ENCODE assay signal across 1 cellular context in the genomic region with DNA sequence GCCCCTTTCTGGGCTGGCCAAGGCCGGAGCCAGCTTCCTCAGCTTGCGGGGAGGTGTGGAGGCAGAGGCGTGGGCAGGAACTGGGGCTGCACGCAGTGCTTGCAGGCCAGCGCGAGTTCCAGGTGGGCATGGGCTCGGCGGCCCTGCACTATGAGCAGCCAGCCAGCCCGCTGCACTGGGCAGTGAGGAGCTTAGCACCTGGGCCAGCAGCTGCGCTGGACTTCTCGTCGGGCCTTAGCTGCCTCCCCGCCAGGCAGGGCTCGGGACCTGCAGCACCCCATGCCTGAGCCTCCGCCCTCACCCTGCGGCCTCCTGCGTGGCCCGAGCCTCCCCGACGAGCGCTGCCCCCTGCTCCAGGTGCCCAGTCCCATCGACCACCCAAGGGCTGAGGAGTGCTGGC.
TF ChIP-seq lines count a peak whose summit lies in the region.

No MANE protein-coding gene starts in this region.

TF ChIP-seq in WTC11, 78 proteins besides CTCF, POLR2A, EP300 and RAD21 (continued from another document):
- TF ChIP-seq, protein P1, sequence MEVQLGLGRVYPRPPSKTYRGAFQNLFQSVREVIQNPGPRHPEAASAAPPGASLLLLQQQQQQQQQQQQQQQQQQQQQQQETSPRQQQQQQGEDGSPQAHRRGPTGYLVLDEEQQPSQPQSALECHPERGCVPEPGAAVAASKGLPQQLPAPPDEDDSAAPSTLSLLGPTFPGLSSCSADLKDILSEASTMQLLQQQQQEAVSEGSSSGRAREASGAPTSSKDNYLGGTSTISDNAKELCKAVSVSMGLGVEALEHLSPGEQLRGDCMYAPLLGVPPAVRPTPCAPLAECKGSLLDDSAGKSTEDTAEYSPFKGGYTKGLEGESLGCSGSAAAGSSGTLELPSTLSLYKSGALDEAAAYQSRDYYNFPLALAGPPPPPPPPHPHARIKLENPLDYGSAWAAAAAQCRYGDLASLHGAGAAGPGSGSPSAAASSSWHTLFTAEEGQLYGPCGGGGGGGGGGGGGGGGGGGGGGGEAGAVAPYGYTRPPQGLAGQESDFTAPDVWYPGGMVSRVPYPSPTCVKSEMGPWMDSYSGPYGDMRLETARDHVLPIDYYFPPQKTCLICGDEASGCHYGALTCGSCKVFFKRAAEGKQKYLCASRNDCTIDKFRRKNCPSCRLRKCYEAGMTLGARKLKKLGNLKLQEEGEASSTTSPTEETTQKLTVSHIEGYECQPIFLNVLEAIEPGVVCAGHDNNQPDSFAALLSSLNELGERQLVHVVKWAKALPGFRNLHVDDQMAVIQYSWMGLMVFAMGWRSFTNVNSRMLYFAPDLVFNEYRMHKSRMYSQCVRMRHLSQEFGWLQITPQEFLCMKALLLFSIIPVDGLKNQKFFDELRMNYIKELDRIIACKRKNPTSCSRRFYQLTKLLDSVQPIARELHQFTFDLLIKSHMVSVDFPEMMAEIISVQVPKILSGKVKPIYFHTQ (CRISPR knock-in tag; IDR thresholded peaks at IDR 0.05): no peak
- no peak for TF ChIP-seq ATF1 (CRISPR knock-in tag; IDR thresholded peaks at IDR 0.05)
- TF ChIP-seq, protein P2, sequence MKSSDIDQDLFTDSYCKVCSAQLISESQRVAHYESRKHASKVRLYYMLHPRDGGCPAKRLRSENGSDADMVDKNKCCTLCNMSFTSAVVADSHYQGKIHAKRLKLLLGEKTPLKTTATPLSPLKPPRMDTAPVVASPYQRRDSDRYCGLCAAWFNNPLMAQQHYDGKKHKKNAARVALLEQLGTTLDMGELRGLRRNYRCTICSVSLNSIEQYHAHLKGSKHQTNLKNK (CRISPR knock-in tag; IDR thresholded peaks at IDR 0.05): no peak
- no peak for TF ChIP-seq FOXK1 (CRISPR knock-in tag; IDR thresholded peaks at IDR 0.05)
- TF ChIP-seq, protein P3, sequence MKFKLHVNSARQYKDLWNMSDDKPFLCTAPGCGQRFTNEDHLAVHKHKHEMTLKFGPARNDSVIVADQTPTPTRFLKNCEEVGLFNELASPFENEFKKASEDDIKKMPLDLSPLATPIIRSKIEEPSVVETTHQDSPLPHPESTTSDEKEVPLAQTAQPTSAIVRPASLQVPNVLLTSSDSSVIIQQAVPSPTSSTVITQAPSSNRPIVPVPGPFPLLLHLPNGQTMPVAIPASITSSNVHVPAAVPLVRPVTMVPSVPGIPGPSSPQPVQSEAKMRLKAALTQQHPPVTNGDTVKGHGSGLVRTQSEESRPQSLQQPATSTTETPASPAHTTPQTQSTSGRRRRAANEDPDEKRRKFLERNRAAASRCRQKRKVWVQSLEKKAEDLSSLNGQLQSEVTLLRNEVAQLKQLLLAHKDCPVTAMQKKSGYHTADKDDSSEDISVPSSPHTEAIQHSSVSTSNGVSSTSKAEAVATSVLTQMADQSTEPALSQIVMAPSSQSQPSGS (CRISPR knock-in tag; IDR thresholded peaks at IDR 0.05; ENCODE audit: borderline replicate concordance, low read depth): no peak
- no peak for TF ChIP-seq NR1H2 (CRISPR knock-in tag; IDR thresholded peaks at IDR 0.05)
- no peak for TF ChIP-seq ZNF138 (CRISPR knock-in tag; conservative IDR thresholded peaks at IDR 0.05)
- TF ChIP-seq, protein P4, sequence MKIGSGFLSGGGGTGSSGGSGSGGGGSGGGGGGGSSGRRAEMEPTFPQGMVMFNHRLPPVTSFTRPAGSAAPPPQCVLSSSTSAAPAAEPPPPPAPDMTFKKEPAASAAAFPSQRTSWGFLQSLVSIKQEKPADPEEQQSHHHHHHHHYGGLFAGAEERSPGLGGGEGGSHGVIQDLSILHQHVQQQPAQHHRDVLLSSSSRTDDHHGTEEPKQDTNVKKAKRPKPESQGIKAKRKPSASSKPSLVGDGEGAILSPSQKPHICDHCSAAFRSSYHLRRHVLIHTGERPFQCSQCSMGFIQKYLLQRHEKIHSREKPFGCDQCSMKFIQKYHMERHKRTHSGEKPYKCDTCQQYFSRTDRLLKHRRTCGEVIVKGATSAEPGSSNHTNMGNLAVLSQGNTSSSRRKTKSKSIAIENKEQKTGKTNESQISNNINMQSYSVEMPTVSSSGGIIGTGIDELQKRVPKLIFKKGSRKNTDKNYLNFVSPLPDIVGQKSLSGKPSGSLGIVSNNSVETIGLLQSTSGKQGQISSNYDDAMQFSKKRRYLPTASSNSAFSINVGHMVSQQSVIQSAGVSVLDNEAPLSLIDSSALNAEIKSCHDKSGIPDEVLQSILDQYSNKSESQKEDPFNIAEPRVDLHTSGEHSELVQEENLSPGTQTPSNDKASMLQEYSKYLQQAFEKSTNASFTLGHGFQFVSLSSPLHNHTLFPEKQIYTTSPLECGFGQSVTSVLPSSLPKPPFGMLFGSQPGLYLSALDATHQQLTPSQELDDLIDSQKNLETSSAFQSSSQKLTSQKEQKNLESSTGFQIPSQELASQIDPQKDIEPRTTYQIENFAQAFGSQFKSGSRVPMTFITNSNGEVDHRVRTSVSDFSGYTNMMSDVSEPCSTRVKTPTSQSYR (CRISPR knock-in tag; IDR thresholded peaks at IDR 0.05): no peak
- TF ChIP-seq ZNF416 (CRISPR knock-in tag; IDR thresholded peaks at IDR 0.05): no peak
- no peak for TF ChIP-seq NFYB (CRISPR knock-in tag; conservative IDR thresholded peaks at IDR 0.05; ENCODE audit: low read depth)
- TF ChIP-seq ETV6 (CRISPR knock-in tag; IDR thresholded peaks at IDR 0.05): no peak
- TF ChIP-seq, protein P5, sequence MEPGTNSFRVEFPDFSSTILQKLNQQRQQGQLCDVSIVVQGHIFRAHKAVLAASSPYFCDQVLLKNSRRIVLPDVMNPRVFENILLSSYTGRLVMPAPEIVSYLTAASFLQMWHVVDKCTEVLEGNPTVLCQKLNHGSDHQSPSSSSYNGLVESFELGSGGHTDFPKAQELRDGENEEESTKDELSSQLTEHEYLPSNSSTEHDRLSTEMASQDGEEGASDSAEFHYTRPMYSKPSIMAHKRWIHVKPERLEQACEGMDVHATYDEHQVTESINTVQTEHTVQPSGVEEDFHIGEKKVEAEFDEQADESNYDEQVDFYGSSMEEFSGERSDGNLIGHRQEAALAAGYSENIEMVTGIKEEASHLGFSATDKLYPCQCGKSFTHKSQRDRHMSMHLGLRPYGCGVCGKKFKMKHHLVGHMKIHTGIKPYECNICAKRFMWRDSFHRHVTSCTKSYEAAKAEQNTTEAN (CRISPR knock-in tag; IDR thresholded peaks at IDR 0.05): no peak
- TF ChIP-seq, protein P6, sequence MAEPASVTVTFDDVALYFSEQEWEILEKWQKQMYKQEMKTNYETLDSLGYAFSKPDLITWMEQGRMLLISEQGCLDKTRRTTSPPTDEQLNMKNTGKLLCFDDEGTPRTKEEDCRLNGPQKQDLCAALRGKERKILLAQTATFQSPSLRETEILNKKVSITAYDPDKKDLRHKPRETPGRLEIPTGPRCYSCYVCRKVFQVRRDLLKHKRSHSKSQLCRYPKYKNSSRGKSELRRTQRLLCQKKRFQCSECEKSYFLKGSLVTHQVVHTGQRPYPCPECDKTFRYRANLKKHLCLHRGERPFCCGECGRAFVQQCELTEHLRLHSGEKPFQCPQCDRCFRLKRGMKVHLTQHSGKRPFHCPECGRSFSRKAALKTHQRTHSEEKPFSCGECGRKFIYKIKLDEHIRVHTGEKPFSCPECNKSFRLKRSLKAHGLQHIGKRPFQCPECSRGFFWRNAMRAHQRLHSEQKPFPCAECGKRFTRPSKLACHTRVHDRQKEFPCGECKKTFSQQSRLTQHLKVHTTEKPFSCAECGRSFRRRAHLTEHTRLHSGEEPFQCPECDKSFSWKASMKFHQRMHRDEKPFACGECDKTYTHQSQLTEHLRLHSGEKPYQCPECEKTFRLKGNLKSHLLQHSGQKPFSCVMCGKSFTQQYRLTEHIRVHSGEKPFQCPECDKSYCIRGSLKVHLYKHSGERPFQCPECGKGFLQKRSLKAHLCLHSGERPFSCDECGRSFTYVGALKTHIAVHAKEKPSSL (CRISPR knock-in tag; conservative IDR thresholded peaks at IDR 0.05): no peak
- TF ChIP-seq ZBTB21 (CRISPR knock-in tag; IDR thresholded peaks at IDR 0.05; ENCODE audit: borderline replicate concordance): no peak
- TF ChIP-seq, protein P7, sequence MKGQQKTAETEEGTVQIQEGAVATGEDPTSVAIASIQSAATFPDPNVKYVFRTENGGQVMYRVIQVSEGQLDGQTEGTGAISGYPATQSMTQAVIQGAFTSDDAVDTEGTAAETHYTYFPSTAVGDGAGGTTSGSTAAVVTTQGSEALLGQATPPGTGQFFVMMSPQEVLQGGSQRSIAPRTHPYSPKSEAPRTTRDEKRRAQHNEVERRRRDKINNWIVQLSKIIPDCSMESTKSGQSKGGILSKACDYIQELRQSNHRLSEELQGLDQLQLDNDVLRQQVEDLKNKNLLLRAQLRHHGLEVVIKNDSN (CRISPR knock-in tag; IDR thresholded peaks at IDR 0.05): no peak
- no peak for TF ChIP-seq SMAD4 (CRISPR knock-in tag; IDR thresholded peaks at IDR 0.05)
